ENCODE assay signal across 8 cellular contexts in the genomic region with DNA sequence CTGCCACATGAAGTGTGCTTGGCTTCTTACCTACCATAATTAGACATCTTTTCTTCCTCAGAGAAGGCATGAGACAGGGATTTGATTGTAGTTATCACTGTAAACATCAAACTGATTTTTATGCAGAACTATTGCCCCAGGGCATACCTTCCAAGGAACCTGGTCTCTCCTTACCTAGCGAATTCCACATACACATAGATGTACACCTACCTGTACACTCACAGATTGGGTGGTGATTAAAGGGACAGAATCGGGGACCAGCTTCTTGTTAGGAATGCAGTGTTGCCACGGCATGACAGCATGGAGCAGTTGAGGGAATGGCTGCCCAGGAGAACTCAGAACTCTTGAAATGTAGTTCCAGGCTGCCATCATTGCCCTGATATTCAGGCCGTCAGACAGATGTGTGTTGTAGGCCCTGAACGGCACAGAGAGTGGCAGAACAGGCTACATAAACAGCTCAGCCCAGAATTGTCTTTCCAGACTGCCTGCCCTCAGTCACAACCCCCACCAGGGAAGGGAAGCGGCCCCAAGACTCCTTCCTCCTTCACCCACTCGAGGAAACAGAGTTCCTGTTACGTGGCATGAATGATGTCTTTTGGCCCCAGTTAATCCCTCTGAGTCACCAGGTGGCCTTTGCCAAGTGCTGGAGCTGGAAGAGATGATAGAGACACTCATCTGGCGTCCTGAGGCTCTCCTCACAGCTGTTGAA. TPM values are rescaled to one million over a fixed set of nuclear protein-coding genes. Genes with fewer than 3 reads are reported as not detected.
DNase-seq lines count a peak whose midpoint lies in the region; ATAC-seq and TF ChIP-seq lines count a peak whose summit lies in the region.

No MANE protein-coding gene starts in this region.

- H2BK15ac ChIP-seq in neuronal stem cell (ENCODE audit: low read length), result no peak overlapping the region

- no peaks in the 10 kb centered on the region for H3K9me3 Mint-ChIP-seq in Caco-2 (ENCODE audit: unreplicated experiment)

- no TSS peak for BruUV-seq in Caco-2 (replicated peaks; lab: Mats Ljungman, UMichigan)

- intact Hi-C loops in Caco-2 (cut with micrococcal nuclease; ENCODE audit: unreplicated experiment) (loop anchor here (10.0 kb wide), 1 partner anchor 53 kb away; no protein-coding TSS in a partner anchor), esophagus squamous epithelium (cut with DNase I) (loop anchor here (5.0 to 10.0 kb wide), 2 partner anchors 93 to 196 kb away; a partner anchor contains a TSS)

- no peak overlapping the region for H3K4me3 ChIP-seq in Caco-2 (ENCODE audit: low read depth, low read length)
- H3K4me3 ChIP-seq in esophagus squamous epithelium, result peak overlapping the region in 1 of 4 donors; percentile 23
- H3K4me3 ChIP-seq in neuronal stem cell (ENCODE audit: low read length in 2 of 2), result no peak overlapping the region

- no peak overlapping the region for H4K8ac ChIP-seq in neuronal stem cell (ENCODE audit: low read depth, low read length)

- H3K36me3 ChIP-seq in Caco-2 (ENCODE audit: control insufficient read depth, insufficient read depth, low read length) (peaks cover 4% of the 10 kb centered on the region), esophagus squamous epithelium (peaks cover 0 to 63% (median 19%) of the 10 kb centered on the region in 3 donors), neuronal stem cell (replicated peaks in 1 of 2; ENCODE audit: control insufficient read depth in 2 of 2, insufficient read depth in 2 of 2, low read length in 2 of 2) (peaks cover 17 to 63% of the 10 kb centered on the region in 2 donors)

- H4K91ac ChIP-seq in neuronal stem cell (ENCODE audit: low read depth, low read length, poor library complexity), result no peak overlapping the region

- peaks cover 57% of the 10 kb centered on the region for H3K4me1 ChIP-seq in Caco-2
- peaks cover 36 to 80% (median 68%) of the 10 kb centered on the region in 3 donors for H3K4me1 ChIP-seq in esophagus squamous epithelium
- H3K4me1 ChIP-seq in neuronal stem cell (ENCODE audit: control insufficient read depth in 2 of 2, insufficient read depth in 1 of 2, low read depth in 1 of 2, low read length in 2 of 2), result peaks cover 50 to 66% of the 10 kb centered on the region in 2 donors

- H2BK12ac ChIP-seq in neuronal stem cell (ENCODE audit: low read length), result no peak overlapping the region

- peak overlapping the region; percentile 90 for H3K27ac Mint-ChIP-seq in Caco-2 (ENCODE audit: unreplicated experiment)

- H3K9me3 ChIP-seq in Caco-2, result no peaks in the 10 kb centered on the region
- H3K9me3 ChIP-seq in esophagus squamous epithelium, result no peaks in the 10 kb centered on the region
- no peaks in the 10 kb centered on the region for H3K9me3 ChIP-seq in neuronal stem cell (replicated peaks in 1 of 2; ENCODE audit: control insufficient read depth in 2 of 2, insufficient read depth in 1 of 2, low read depth in 1 of 2, low read length in 2 of 2)

- POLR2A ChIA-PET in Caco-2 (lab: Charles Lee), result interaction anchor here (0.6 to 2.0 kb wide), 3 partner anchors 9 to 95 kb away, joined by 3 to 8 read pairs (median 4); a partner anchor contains a TSS

- ATAC-seq in HG02642 (IDR thresholded peaks at IDR 0.05; ENCODE audit: poor library complexity, unreplicated experiment) (no peak), GM18870 (IDR thresholded peaks at IDR 0.05; ENCODE audit: unreplicated experiment) (no peak), GM18498 (IDR thresholded peaks at IDR 0.05; ENCODE audit: unreplicated experiment) (no peak)

- peak overlapping the region; percentile 10 for H3K4me3 Mint-ChIP-seq in Caco-2 (ENCODE audit: unreplicated experiment)

- TF ChIP-seq POLR2A in esophagus squamous epithelium (IDR thresholded peaks at IDR 0.05), result no peak

- no peak overlapping the region for H2AFZ ChIP-seq in neuronal stem cell (ENCODE audit: low read length)

- DNase-seq in Caco-2 (no peak), OCI-M1 (lab: John Stamatoyannopoulos, UW) (peak; percentile 64), esophagus squamous epithelium (lab: John Stamatoyannopoulos, UW) (no peak), neuronal stem cell (ENCODE audit: low spot score) (no peak)
- no peak for DNase-seq in activated CD4-positive, alpha-beta T cell treated with anti-CD3 and anti-CD28 coated beads for 48 hours

- peaks cover 53% of the 10 kb centered on the region for H3K4me1 Mint-ChIP-seq in Caco-2 (ENCODE audit: low read depth, unreplicated experiment)

- CTCF ChIA-PET in Caco-2 (lab: Charles Lee), result interaction anchor here (0.5 to 2.6 kb wide), 21 partner anchors 9 to 872 kb away, joined by 3 to 20 read pairs (median 5); a partner anchor contains a TSS

- no peak overlapping the region for H3K4me2 ChIP-seq in neuronal stem cell (ENCODE audit: insufficient read depth, low read length, poor library complexity, severe bottlenecking)

- H3K79me1 ChIP-seq in neuronal stem cell (ENCODE audit: low read depth, low read length), result peaks cover 3% of the 10 kb centered on the region

- peaks cover 35% of the 10 kb centered on the region for H3K36me3 Mint-ChIP-seq in Caco-2 (ENCODE audit: insufficient read depth, unreplicated experiment)

- H3K27me3 Mint-ChIP-seq in Caco-2 (ENCODE audit: insufficient read depth, unreplicated experiment), result no peaks in the 10 kb centered on the region

- H3K27me3 ChIP-seq in Caco-2 (replicated peaks; ENCODE audit: control insufficient read depth, insufficient read depth, low read length), result no peaks in the 10 kb centered on the region
- H3K27me3 ChIP-seq in esophagus squamous epithelium, result no peaks in the 10 kb centered on the region
- no peaks in the 10 kb centered on the region for H3K27me3 ChIP-seq in neuronal stem cell (ENCODE audit: control insufficient read depth in 3 of 3, insufficient read depth in 3 of 3, low read depth in 1 of 3, low read length in 3 of 3)

- H3K23ac ChIP-seq in neuronal stem cell (ENCODE audit: low read depth, low read length, poor library complexity), result no peak overlapping the region

- TF ChIP-seq CTCF in Caco-2 (IDR thresholded peaks at IDR 0.05; ENCODE audit: insufficient read depth in 1 of 2, low read depth in 1 of 2, low read length in 1 of 2, severe bottlenecking in 1 of 2, unreplicated experiment in 1 of 2), result no peak
- TF ChIP-seq CTCF in esophagus squamous epithelium (IDR thresholded peaks at IDR 0.05), result no peak

- H2AK5ac ChIP-seq in neuronal stem cell (ENCODE audit: low read depth, low read length), result no peak overlapping the region

- no peak overlapping the region for H3K4ac ChIP-seq in neuronal stem cell (ENCODE audit: low read length)

- H3K9ac ChIP-seq in neuronal stem cell (ENCODE audit: low read depth, low read length, poor library complexity), result no peak overlapping the region

- no peak overlapping the region for H3K14ac ChIP-seq in neuronal stem cell (ENCODE audit: low read length)

- no peak overlapping the region for H2BK5ac ChIP-seq in neuronal stem cell (ENCODE audit: low read length)

- WGBS in esophagus squamous epithelium, 2 donors, result 22 to 35% methylated on average over 7 to 8 of the region's 9 CpGs
- WGBS in neuronal stem cell (ENCODE audit: extremely low coverage in 2 of 2, insufficient read length in 2 of 2, insufficient replicate concordance in 1 of 2), 2 donors, result no CpG with 5 or more reads among the region's 9 CpGs

- peak overlapping the region; percentile 79 to 97 (median 91) for H3K27ac ChIP-seq in esophagus squamous epithelium
- peak overlapping the region; percentile 92 for H3K27ac ChIP-seq in neuronal stem cell (replicated peaks; ENCODE audit: low read length)

- no peak overlapping the region for H3K18ac ChIP-seq in neuronal stem cell (ENCODE audit: low read length)

- H2BK120ac ChIP-seq in neuronal stem cell (ENCODE audit: low read depth, low read length), result no peak overlapping the region

RNA-seq across cellular contexts. Expression of a gene that starts 17.8 kb away (rescaled TPM):
- total RNA-seq in Caco-2 (2022) (28.7 and 29.2 TPM in 2 replicates), esophagus squamous epithelium (10 to 100 TPM; 19.2 to 39.0 (median 26.5) TPM)
- 6.6 TPM for polyA plus RNA-seq in neuronal stem cell (2013, experiment 1 of 2)
- 6.4 TPM for polyA plus RNA-seq in neuronal stem cell (2013, experiment 2 of 2)

RNA-seq across cellular contexts. Expression of a gene that starts 34.5 kb away (rescaled TPM):
- 2.3 and 4.0 TPM in 2 replicates for total RNA-seq in Caco-2 (2022)
- 10 to 100 TPM in 1 of 4 donors, 1 to 10 TPM in 3; 3.0 to 11.8 (median 6.6) TPM for total RNA-seq in esophagus squamous epithelium
- 1.6 TPM for polyA plus RNA-seq in neuronal stem cell (2013, experiment 1 of 2)
- polyA plus RNA-seq in neuronal stem cell (2013, experiment 2 of 2), result 1.8 TPM

RNA-seq across cellular contexts. Expression of a gene that starts 43.7 kb away (rescaled TPM):
- 128 and 138 TPM in 2 replicates for total RNA-seq in Caco-2 (2022)
- 10 to 100 TPM; 34.1 to 52.2 (median 46.5) TPM for total RNA-seq in esophagus squamous epithelium
- 74.9 TPM for polyA plus RNA-seq in neuronal stem cell (2013, experiment 1 of 2)
- polyA plus RNA-seq in neuronal stem cell (2013, experiment 2 of 2), result 76.5 TPM

RNA-seq across cellular contexts. Expression of a gene that starts 48.7 kb away (rescaled TPM):
- 37.5 and 41.2 TPM in 2 replicates for total RNA-seq in Caco-2 (2022)
- 10 to 100 TPM; 34.0 to 47.9 (median 39.9) TPM for total RNA-seq in esophagus squamous epithelium
- 25.1 TPM for polyA plus RNA-seq in neuronal stem cell (2013, experiment 1 of 2)
- 25.5 TPM for polyA plus RNA-seq in neuronal stem cell (2013, experiment 2 of 2)

RNA-seq across cellular contexts. Expression of a gene that starts 59.3 kb away (rescaled TPM):
- total RNA-seq in Caco-2 (2022) (24.7 and 25.2 TPM in 2 replicates), esophagus squamous epithelium (1 to 10 TPM in 3 of 4 donors, under 1 TPM in 1; 0.61 to 4.8 (median 2.8) TPM)
- 27.2 TPM for polyA plus RNA-seq in neuronal stem cell (2013, experiment 1 of 2)
- polyA plus RNA-seq in neuronal stem cell (2013, experiment 2 of 2), result 27.4 TPM
